In genomic region chr10:96556003-96556402, GRCh38 we compare ENCODE assay signal across 9 cellular contexts. TPM values are rescaled to one million over a fixed set of nuclear protein-coding genes. Genes with fewer than 3 reads are reported as not detected.
DNase-seq lines count a peak whose midpoint lies in the region; ATAC-seq and TF ChIP-seq lines count a peak whose summit lies in the region.
"Had no signal": no experiment of that assay in that cellular context is flagged by ENCODE, and none has a peak within 500 bp of the region (broad histone marks: within the 10 kb centered on the region; RNA-seq: fewer than 3 reads in every experiment).

No MANE protein-coding gene starts in this region.

- no peak overlapping the region for H3K27ac Mint-ChIP-seq in T-helper 17 cell
- no peak overlapping the region for H3K27ac Mint-ChIP-seq in activated T-helper 17 cell treated with anti-CD3 and anti-CD28 coated beads, Interleukin-2, amount 50 U/mL, for 72 hours

- intact Hi-C loops in left ventricle myocardium superior (cut with micrococcal nuclease): no loop called here

- TF ChIP-seq CTCF in GM20000 (IDR thresholded peaks at IDR 0.05; ENCODE audit: extremely low read depth, missing control alignments): peak; percentile 16

- H3K9me3 Mint-ChIP-seq in activated T-helper 17 cell treated with anti-CD3 and anti-CD28 coated beads, Interleukin-2, amount 50 U/mL, for 72 hours: no peaks in the 10 kb centered on the region

- peak; percentile 12 for DNase-seq in AG08395 (ENCODE audit: low spot score)
- no peak for DNase-seq in GM20000 (ENCODE audit: low spot score)
- DNase-seq in T-helper 17 cell: no peak
- no peak for DNase-seq in left ventricle myocardium superior
- DNase-seq in CD1c-positive myeloid dendritic cell (ENCODE audit: extremely low spot score): no peak
- DNase-seq in NCI-H2081 (lab: John Stamatoyannopoulos, UW): no peak
- DNase-seq in stimulated activated CD4-positive, alpha-beta T cell treated with anti-CD3 and anti-CD28 coated beads, Interleukin-4, amount 100 ng/mL, for 24 hours: no peak
- DNase-seq: T-helper 1 cell had no signal

- H3K27me3 Mint-ChIP-seq in T-helper 17 cell: no peaks in the 10 kb centered on the region
- H3K27me3 Mint-ChIP-seq in activated T-helper 17 cell treated with anti-CD3 and anti-CD28 coated beads, Interleukin-2, amount 50 U/mL, for 72 hours: no peaks in the 10 kb centered on the region

- ATAC-seq in T-helper 17 cell: peak; percentile 33
- peak; percentile 54 for ATAC-seq in left ventricle myocardium superior
- ATAC-seq in activated T-helper 17 cell treated with anti-CD3 and anti-CD28 coated beads, Interleukin-2, amount 50 U/mL, for 72 hours (replicated peaks): no peak

- H3K4me3 Mint-ChIP-seq in T-helper 17 cell: no peak overlapping the region
- no peak overlapping the region for H3K4me3 Mint-ChIP-seq in activated T-helper 17 cell treated with anti-CD3 and anti-CD28 coated beads, Interleukin-2, amount 50 U/mL, for 72 hours

- no peaks in the 10 kb centered on the region for H3K9me3 ChIP-seq in T-helper 17 cell (ENCODE audit: control insufficient read depth, low read length, poor library complexity, severe bottlenecking)

- peaks cover 7% of the 10 kb centered on the region for H3K36me3 Mint-ChIP-seq in T-helper 17 cell (ENCODE audit: low read depth)
- H3K36me3 Mint-ChIP-seq in activated T-helper 17 cell treated with anti-CD3 and anti-CD28 coated beads, Interleukin-2, amount 50 U/mL, for 72 hours (ENCODE audit: low read depth): no peaks in the 10 kb centered on the region

- H3K4me1 Mint-ChIP-seq in T-helper 17 cell: peaks cover 11% of the 10 kb centered on the region
- H3K4me1 Mint-ChIP-seq in activated T-helper 17 cell treated with anti-CD3 and anti-CD28 coated beads, Interleukin-2, amount 50 U/mL, for 72 hours: no peaks in the 10 kb centered on the region

RNA-seq across cellular contexts. Expression of gene TM9SF3, which starts 30.8 kb away (rescaled TPM):
- total RNA-seq in T-helper 17 cell: 10 to 100 TPM; 94.3 to 94.5 TPM
- 75.4 TPM for total RNA-seq in left ventricle myocardium superior
- total RNA-seq in activated T-helper 17 cell treated with anti-CD3 and anti-CD28 coated beads, Interleukin-2, amount 50 U/mL, for 72 hours: 100 to 1,000 TPM in 1 of 2 donors, 10 to 100 TPM in 1; 80.3 to 101 TPM

RNA-seq across cellular contexts. Expression of gene TLL2, which starts 42.3 kb away (rescaled TPM):
- not detected for total RNA-seq in T-helper 17 cell
- 11.6 TPM for total RNA-seq in left ventricle myocardium superior
- total RNA-seq in activated T-helper 17 cell treated with anti-CD3 and anti-CD28 coated beads, Interleukin-2, amount 50 U/mL, for 72 hours: not detected

Comparison
In these comparisons a context has a peak if more than half of its experiments do, and no peak if none do; other contexts are left out.
1. RNA of gene TLL2, which starts 42.3 kb away (total RNA-seq): 11.6 TPM in left ventricle myocardium superior (single experiment); not detected in T-helper 17 cell and not detected in activated T-helper 17 cell treated with anti-CD3 and anti-CD28 coated beads, Interleukin-2, amount 50 U/mL, for 72 hours; every median in the first group is over 10 times any median in the second.